ENCODE assay signal across 20 cellular contexts in genomic region chr18:62880034-62880433, GRCh38.
A peak's percentile ranks its signal among the peaks of the same experiment; 100 is the strongest.
DNase-seq lines count a peak whose midpoint lies in the region; ATAC-seq, FAIRE-seq and TF ChIP-seq lines count a peak whose summit lies in the region.
"Had no signal": no experiment of that assay in that cellular context is flagged by ENCODE, and none has a peak within 500 bp of the region (broad histone marks: within the 10 kb centered on the region; RNA-seq: fewer than 3 reads in every experiment).

No MANE protein-coding gene starts in this region.

- H3K4me3 Mint-ChIP-seq in CD4-positive, CD25-positive, alpha-beta regulatory T cell: peak overlapping the region in 1 of 4 donors; percentile 6
- H3K4me3 Mint-ChIP-seq: CD8-positive, alpha-beta T cell; T-cell had no signal

- no peak for TF ChIP-seq EP300 in GM12878 (IDR thresholded peaks at IDR 0.05; ENCODE audit: borderline replicate concordance in 1 of 2, control insufficient read depth in 1 of 2, low read depth in 2 of 2, low read length in 2 of 2)

- in situ Hi-C loops in GM12878 (cut with MboI): no loop called here

- H3K27me3 ChIP-seq in CD4-positive, CD25-positive, alpha-beta regulatory T cell (ENCODE audit: control insufficient read depth, insufficient read depth, low read length): no peaks in the 10 kb centered on the region
- H3K27me3 ChIP-seq in GM12878 (replicated peaks in 1 of 2; ENCODE audit: control insufficient read depth in 2 of 2, insufficient read depth in 2 of 2, low read length in 1 of 2): no peaks in the 10 kb centered on the region
- H3K27me3 ChIP-seq: BLaER1 treated with 17β-estradiol and CSF1 and Interleukin-3, amounts not matched to agents 10 nM and 100 nM; Peyer's patch had no signal

- TF ChIP-seq CTCF in GM12878 (IDR thresholded peaks at IDR 0.05 in 2 of 3, conservative IDR thresholded peaks at IDR 0.05 in 1 of 3; ENCODE audit: control insufficient read depth in 2 of 3, extremely low read depth in 1 of 3, insufficient read depth in 1 of 3, low read depth in 3 of 3, low read length in 3 of 3): no peak

- H3K27ac ChIP-seq in CD4-positive, CD25-positive, alpha-beta regulatory T cell (ENCODE audit: insufficient read depth, low read length, poor library complexity, severe bottlenecking): no peak overlapping the region
- no peak overlapping the region for H3K27ac ChIP-seq in GM12878 (ENCODE audit: control insufficient read depth, insufficient read depth)
- H3K27ac ChIP-seq: BLaER1 treated with 17β-estradiol and CSF1 and Interleukin-3, amounts not matched to agents 10 nM and 100 nM; GM23248; Peyer's patch had no signal

- peaks cover 8% of the 10 kb centered on the region for H3K4me1 ChIP-seq in CD4-positive, CD25-positive, alpha-beta regulatory T cell (ENCODE audit: control insufficient read depth, insufficient read depth, low read length, poor library complexity, severe bottlenecking)
- peaks cover 12% of the 10 kb centered on the region for H3K4me1 ChIP-seq in GM12878 (ENCODE audit: control insufficient read depth, insufficient read depth, low read length)
- H3K4me1 ChIP-seq: Peyer's patch had no signal

- H4K20me1 ChIP-seq in GM12878 (ENCODE audit: control insufficient read depth, insufficient read depth): no peaks in the 10 kb centered on the region

- peak; percentile 20 for DNase-seq in NCI-H510A treated with DMSO at 0.1 percent for 48 hours (lab: John Stamatoyannopoulos, UW)
- DNase-seq in NCI-H510A (lab: John Stamatoyannopoulos, UW): no peak
- no peak for DNase-seq in CD4-positive, CD25-positive, alpha-beta regulatory T cell
- DNase-seq in HEK293T (ENCODE audit: extremely low spot score): no peak
- no peak for DNase-seq in GM12878 (ENCODE audit: low read depth, low spot score)
- no peak for DNase-seq in NCI-H2029 treated with DMSO at 0.1 percent for 48 hours (lab: John Stamatoyannopoulos, UW)
- DNase-seq in central memory CD4-positive, alpha-beta T cell: no peak
- DNase-seq: 8988T; CD8-positive, alpha-beta T cell; DMS153; GDM1; GM23248; Karpas-422; MV-4-11; NCI-H2081; NCI-H2171 treated with DMSO at 0.1 percent for 48 hours; Peyer's patch; T-cell had no signal

- no peak for TF ChIP-seq POLR2A in GM12878 (IDR thresholded peaks at IDR 0.05; ENCODE audit: low read depth, low read length)

- SMC1A ChIA-PET in GM12878 (lab: Charles Lee; ENCODE audit: uncharacterized antibody, unreplicated experiment): interaction anchor here (0.7 to 2.2 kb wide), 3 partner anchors 10 to 1756 kb away, joined by 4 to 8 read pairs (median 4); no protein-coding TSS in a partner anchor

- H3K27ac Mint-ChIP-seq in CD4-positive, CD25-positive, alpha-beta regulatory T cell: peak overlapping the region in 1 of 3 donors; percentile 76
- H3K27ac Mint-ChIP-seq: CD8-positive, alpha-beta T cell; T-cell had no signal

- POLR2A ChIA-PET in HEK293T (lab: Yijun Ruan, JAX) (no interaction called here), GM12878 (lab: Charles Lee) (interaction anchor here (0.6 to 0.7 kb wide), 3 partner anchors 11 to 374 kb away, joined by 3 read pairs; no protein-coding TSS in a partner anchor)

- H3K4me2 ChIP-seq in GM12878 (ENCODE audit: control insufficient read depth, insufficient read depth): 0 out of 2 replicates have a peak overlapping the region, but pooled peaks have one; percentile 12
- H3K4me2 ChIP-seq: BLaER1 treated with 17β-estradiol and CSF1 and Interleukin-3, amounts not matched to agents 10 nM and 100 nM had no signal

- CTCF ChIA-PET in HEK293T (lab: Yijun Ruan, JAX): no interaction called here
- CTCF ChIA-PET in GM12878 (lab: Yijun Ruan, JAX): no interaction called here

- no peaks in the 10 kb centered on the region for H3K36me3 Mint-ChIP-seq in CD4-positive, CD25-positive, alpha-beta regulatory T cell
- H3K36me3 Mint-ChIP-seq: CD8-positive, alpha-beta T cell had no signal

- BruUV-seq in GM12878 (replicated peaks; lab: Mats Ljungman, UMichigan): no TSS peak

- no peak overlapping the region for H3K9ac ChIP-seq in GM12878 (ENCODE audit: control insufficient read depth, insufficient read depth, low read length)
- H3K9ac ChIP-seq: BLaER1 treated with 17β-estradiol and CSF1 and Interleukin-3, amounts not matched to agents 10 nM and 100 nM; GM23248 had no signal

- no peaks in the 10 kb centered on the region for H3K79me2 ChIP-seq in GM12878 (ENCODE audit: control insufficient read depth, insufficient read depth, low read length)

- H3K36me3 ChIP-seq in CD4-positive, CD25-positive, alpha-beta regulatory T cell (ENCODE audit: control insufficient read depth, insufficient read depth, low read length): no peaks in the 10 kb centered on the region
- H3K36me3 ChIP-seq in GM12878 (ENCODE audit: control insufficient read depth in 2 of 2, insufficient read depth in 2 of 2, low read length in 1 of 2): no peaks in the 10 kb centered on the region
- H3K36me3 ChIP-seq: Peyer's patch had no signal

- peaks cover 10 to 49% (median 33%) of the 10 kb centered on the region in 4 donors for H3K4me1 Mint-ChIP-seq in CD4-positive, CD25-positive, alpha-beta regulatory T cell

- TF ChIP-seq RAD21 in GM12878 (IDR thresholded peaks at IDR 0.05; ENCODE audit: insufficient read depth, low read depth, low read length): no peak

- no peaks in the 10 kb centered on the region for H3K9me3 Mint-ChIP-seq in CD4-positive, CD25-positive, alpha-beta regulatory T cell
- H3K9me3 Mint-ChIP-seq: CD8-positive, alpha-beta T cell; T-cell had no signal

- FAIRE-seq in GM12878 (lab: Jason Lieb, UNC): no peak

- intact Hi-C loops in GM12878 (cut with micrococcal nuclease; ENCODE audit: unreplicated experiment): no loop called here

- H3K27me3 Mint-ChIP-seq in CD4-positive, CD25-positive, alpha-beta regulatory T cell: no peaks in the 10 kb centered on the region
- H3K27me3 Mint-ChIP-seq: T-cell had no signal

- no peak overlapping the region for H2AFZ ChIP-seq in GM12878 (ENCODE audit: control insufficient read depth, low read depth, low read length)
- H2AFZ ChIP-seq: GM23248 had no signal

- no peaks in the 10 kb centered on the region for H3K9me3 ChIP-seq in CD4-positive, CD25-positive, alpha-beta regulatory T cell (ENCODE audit: control insufficient read depth in 2 of 2, low read length in 2 of 2)
- H3K9me3 ChIP-seq in GM12878 (replicated peaks; ENCODE audit: control insufficient read depth, insufficient read depth, low read length): no peaks in the 10 kb centered on the region
- H3K9me3 ChIP-seq: BLaER1 treated with 17β-estradiol and CSF1 and Interleukin-3, amounts not matched to agents 10 nM and 100 nM; Peyer's patch had no signal

- WGBS in GM12878 (ENCODE audit: insufficient coverage, insufficient replicate concordance, low lambda C conversion rate, missing lambda C conversion rate): 100% methylated on average over 1 of the region's 1 CpG

- H3K4me3 ChIP-seq in CD4-positive, CD25-positive, alpha-beta regulatory T cell (ENCODE audit: low read depth, low read length): peak overlapping the region; percentile 42
- H3K4me3 ChIP-seq in GM12878: no peak overlapping the region; the same call in 1 of the 2 replicates
- H3K4me3 ChIP-seq: BLaER1 treated with 17β-estradiol and CSF1 and Interleukin-3, amounts not matched to agents 10 nM and 100 nM; GM23248; Peyer's patch had no signal

- RAD21 ChIA-PET in GM12878 (lab: Charles Lee; ENCODE audit: unreplicated experiment): interaction anchor here (0.6 kb wide), 2 partner anchors 79 to 723 kb away, joined by 3 to 5 read pairs; no protein-coding TSS in a partner anchor

- no peak for ATAC-seq in CD4-positive, CD25-positive, alpha-beta regulatory T cell (ENCODE audit: low read depth in 2 of 2)
- no peak for ATAC-seq in GM12878
- no peak for ATAC-seq in GM21786 (IDR thresholded peaks at IDR 0.05; ENCODE audit: unreplicated experiment)
- ATAC-seq: CD8-positive, alpha-beta T cell; T-cell had no signal

TF ChIP-seq in HEK293T, 16 proteins besides CTCF, POLR2A, EP300 and RAD21:
- TF ChIP-seq, protein P1, sequence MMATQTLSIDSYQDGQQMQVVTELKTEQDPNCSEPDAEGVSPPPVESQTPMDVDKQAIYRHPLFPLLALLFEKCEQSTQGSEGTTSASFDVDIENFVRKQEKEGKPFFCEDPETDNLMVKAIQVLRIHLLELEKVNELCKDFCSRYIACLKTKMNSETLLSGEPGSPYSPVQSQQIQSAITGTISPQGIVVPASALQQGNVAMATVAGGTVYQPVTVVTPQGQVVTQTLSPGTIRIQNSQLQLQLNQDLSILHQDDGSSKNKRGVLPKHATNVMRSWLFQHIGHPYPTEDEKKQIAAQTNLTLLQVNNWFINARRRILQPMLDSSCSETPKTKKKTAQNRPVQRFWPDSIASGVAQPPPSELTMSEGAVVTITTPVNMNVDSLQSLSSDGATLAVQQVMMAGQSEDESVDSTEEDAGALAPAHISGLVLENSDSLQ (IDR thresholded peaks at IDR 0.05): 0 out of 2 replicates have a peak, but pooled peaks have one; percentile 17
- no peak for TF ChIP-seq HDGF (IDR thresholded peaks at IDR 0.05; ENCODE audit: borderline replicate concordance)

TF ChIP-seq in GM12878, 131 proteins besides CTCF, POLR2A, EP300 and RAD21 (continues in another document):
- TF ChIP-seq BMI1 (IDR thresholded peaks at IDR 0.05; ENCODE audit: borderline replicate concordance) (no peak), CREB1 (IDR thresholded peaks at IDR 0.05; ENCODE audit: low read depth) (no peak), PML (IDR thresholded peaks at IDR 0.05; ENCODE audit: low read length) (no peak), REST (IDR thresholded peaks at IDR 0.05; ENCODE audit: low read depth, low read length) (no peak)
